ENCODE assay signal across 9 cellular contexts in the genomic region with DNA sequence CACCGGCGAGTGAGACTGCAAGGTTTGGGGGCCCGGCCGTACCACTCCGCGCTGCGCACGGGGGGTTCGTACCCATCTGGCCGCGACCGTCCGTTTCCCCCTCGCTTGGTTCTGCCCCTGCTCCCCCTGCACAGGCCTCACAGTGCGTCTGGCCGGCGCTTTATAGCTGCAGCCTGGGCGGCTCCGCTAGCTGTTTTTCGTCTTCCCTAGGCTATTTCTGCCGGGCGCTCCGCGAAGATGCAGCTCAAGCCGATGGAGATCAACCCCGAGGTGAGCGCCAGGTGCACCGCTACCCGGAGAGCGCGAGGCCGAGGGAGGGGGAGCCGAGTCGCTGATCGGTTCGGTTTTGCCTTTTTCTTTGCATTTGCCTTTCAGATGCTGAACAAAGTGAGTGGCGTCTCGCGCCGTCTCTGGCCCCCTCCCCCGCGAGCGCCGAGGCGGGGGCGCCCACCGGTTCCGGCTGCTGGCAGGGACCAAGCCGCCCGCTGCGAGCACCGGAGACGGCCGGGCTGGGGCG. TPM values are rescaled to one million over a fixed set of nuclear protein-coding genes. Genes with fewer than 3 reads are reported as not detected.
DNase-seq lines count a peak whose midpoint lies in the region; ATAC-seq and TF ChIP-seq lines count a peak whose summit lies in the region.
"Had no signal": no experiment of that assay in that cellular context is flagged by ENCODE, and none has a peak within 500 bp of the region (broad histone marks: within the 10 kb centered on the region; RNA-seq: fewer than 3 reads in every experiment).

A gene (plus strand): TSS at position 189 of the 517 bp plus-strand sequence. CDS start 49 bp downstream, at position 238.

- peak within 1 kb of the TSS in 2 of 8 donors; percentile 67 to 87 for H3K27ac Mint-ChIP-seq in CD8-positive, alpha-beta memory T cell
- H3K27ac Mint-ChIP-seq in effector memory CD8-positive, alpha-beta T cell = no peak within 1 kb of the TSS

- peaks cover 23 to 43% of the 10 kb centered on the region in 2 donors for H3K27me3 Mint-ChIP-seq in CD8-positive, alpha-beta memory T cell
- H3K27me3 Mint-ChIP-seq in effector memory CD8-positive, alpha-beta T cell = peaks cover 31 to 39% of the 10 kb centered on the region in 2 donors

- H3K4me3 ChIP-seq in CD8-positive, alpha-beta memory T cell (ENCODE audit: low read length) = no peak within 1 kb of the TSS
- H3K4me3 ChIP-seq in SJSA1 (peak within 1 kb of the TSS; percentile 40), lower leg skin (ENCODE audit: low read depth, poor library complexity, severe bottlenecking) (peak within 1 kb of the TSS; percentile 24), subcutaneous abdominal adipose tissue (ENCODE audit: low read depth in 1 of 5, low read length in 5 of 5) (peak within 1 kb of the TSS; percentile 22 to 71 (median 63))

- TF ChIP-seq CTCF in lower leg skin (IDR thresholded peaks at IDR 0.05) = no peak

- peak within 1 kb of the TSS in 5 of 7 donors; percentile 38 to 61 (median 59) for H3K4me3 Mint-ChIP-seq in CD8-positive, alpha-beta memory T cell
- H3K4me3 Mint-ChIP-seq in effector memory CD8-positive, alpha-beta T cell = peak within 1 kb of the TSS; percentile 7 to 34

- peak; percentile 52 for ATAC-seq in GM19397 (IDR thresholded peaks at IDR 0.05; ENCODE audit: unreplicated experiment)
- no peak for ATAC-seq in effector memory CD8-positive, alpha-beta T cell (replicated peaks)

- TF ChIP-seq POLR2A in lower leg skin (IDR thresholded peaks at IDR 0.05) = no peak

- peaks cover 6 to 16% (median 11%) of the 10 kb centered on the region in 3 donors for H3K4me1 Mint-ChIP-seq in CD8-positive, alpha-beta memory T cell
- no peaks in the 10 kb centered on the region for H3K4me1 Mint-ChIP-seq in effector memory CD8-positive, alpha-beta T cell (ENCODE audit: low read depth in 2 of 2)

- no peaks in the 10 kb centered on the region for H3K27me3 ChIP-seq in CD8-positive, alpha-beta memory T cell (ENCODE audit: insufficient read depth, low read length, poor library complexity, severe bottlenecking)
- H3K27me3 ChIP-seq in SJSA1 (replicated peaks) (peaks cover 19% of the 10 kb centered on the region), subcutaneous abdominal adipose tissue (ENCODE audit: control insufficient read depth in 5 of 5, insufficient read depth in 4 of 5, low read length in 5 of 5) (peaks cover 0 to 8% (median 5%) of the 10 kb centered on the region in 5 donors)

- H3K27ac ChIP-seq in CD8-positive, alpha-beta memory T cell (ENCODE audit: low read depth, low read length) = no peak within 1 kb of the TSS
- no peak within 1 kb of the TSS for H3K27ac ChIP-seq in SJSA1
- no peak within 1 kb of the TSS for H3K27ac ChIP-seq in subcutaneous abdominal adipose tissue (ENCODE audit: low read depth, low read length)

- in situ Hi-C loops in KBM-7 (cut with MboI; ENCODE audit: low pct_unique_long_range_greater_than_20kb, low sequenced_read_pairs) = no loop called here

- POLR2A ChIA-PET in CD8-positive, alpha-beta memory T cell (lab: Charles Lee) = no interaction called here

- no peak for DNase-seq in CD8-positive, alpha-beta memory T cell
- peak; percentile 87 for DNase-seq in KBM-7
- DNase-seq in SJSA1 (ENCODE audit: low read depth in 1 of 2, low spot score in 2 of 2) = peak; percentile 6 to 41
- no peak for DNase-seq in effector memory CD8-positive, alpha-beta T cell
- DNase-seq in lower leg skin (ENCODE audit: low spot score in 2 of 2) = no peak
- no peak for DNase-seq in GF-D8 (lab: John Stamatoyannopoulos, UW)

- H3K9me3 Mint-ChIP-seq in CD8-positive, alpha-beta memory T cell = peaks cover 0 to 4% (median 3%) of the 10 kb centered on the region in 5 donors
- no peaks in the 10 kb centered on the region for H3K9me3 Mint-ChIP-seq in effector memory CD8-positive, alpha-beta T cell

- no peaks in the 10 kb centered on the region for H3K9me3 ChIP-seq in CD8-positive, alpha-beta memory T cell (ENCODE audit: low read length)
- H3K9me3 ChIP-seq in SJSA1 (replicated peaks) (no peaks in the 10 kb centered on the region), subcutaneous abdominal adipose tissue (ENCODE audit: control insufficient read depth in 5 of 5, low read length in 5 of 5) (no peaks in the 10 kb centered on the region)

- H3K4me1 ChIP-seq in CD8-positive, alpha-beta memory T cell (ENCODE audit: insufficient read depth, low read length) = no peaks in the 10 kb centered on the region
- peaks cover 10% of the 10 kb centered on the region for H3K4me1 ChIP-seq in SJSA1 (replicated peaks)
- H3K4me1 ChIP-seq in subcutaneous abdominal adipose tissue (ENCODE audit: control insufficient read depth in 5 of 5, insufficient read depth in 5 of 5, low read length in 5 of 5) = peaks cover 0 to 23% (median 19%) of the 10 kb centered on the region in 5 donors

- CTCF ChIA-PET in CD8-positive, alpha-beta memory T cell (lab: Charles Lee) = no interaction called here

- intact Hi-C loops in lower leg skin (cut with DNase I; ENCODE audit: low total_unique reads) = no loop called here

- no peaks in the 10 kb centered on the region for H3K36me3 ChIP-seq in CD8-positive, alpha-beta memory T cell (ENCODE audit: insufficient read depth, low read length)
- H3K36me3 ChIP-seq in SJSA1 (no peaks in the 10 kb centered on the region), subcutaneous abdominal adipose tissue (ENCODE audit: control insufficient read depth in 5 of 5, insufficient read depth in 5 of 5, low read length in 5 of 5) (peaks cover 0 to 2% (median 0%) of the 10 kb centered on the region in 5 donors)

- peaks cover 0 to 3% (median 2%) of the 10 kb centered on the region in 3 donors for H3K36me3 Mint-ChIP-seq in CD8-positive, alpha-beta memory T cell
- H3K36me3 Mint-ChIP-seq in effector memory CD8-positive, alpha-beta T cell (ENCODE audit: insufficient read depth) = peaks cover 2% of the 10 kb centered on the region

- peak within 1 kb of the TSS in 3 of 5 donors; percentile 43 to 59 (median 46) for H3K9ac ChIP-seq in subcutaneous abdominal adipose tissue (ENCODE audit: low read length in 5 of 5)

- WGBS in lower leg skin, 2 donors = 1 to 4% methylated on average over 34 to 55 of the region's 55 CpGs

RNA-seq across cellular contexts. Expression of the gene that starts here (rescaled TPM):
- total RNA-seq in CD8-positive, alpha-beta memory T cell = under 1 TPM; 0.75 to 0.83 TPM
- not detected for polyA plus RNA-seq in CD8-positive, alpha-beta memory T cell
- total RNA-seq in SJSA1 (2014; rRNA removed; shearing (Covaris generic)) = 32.8 and 37.7 TPM in 2 replicates
- total RNA-seq in lower leg skin = 1 to 10 TPM; 2.2 to 8.3 (median 5.1) TPM
- total RNA-seq: T-helper 1 cell treated with Interleukin-12 subunit alpha and Interleukin-12 subunit beta and Interleukin-4 antibody, amounts not matched to agents 30 ng/mL and 1 ng/mL, for 36 hours had no signal

Comparison
In these comparisons a context has a peak if more than half of its experiments do, and no peak if none do; other contexts are left out.
1. DNase-seq: peak in KBM-7 (single experiment) and SJSA1 (2 of 2); none in CD8-positive, alpha-beta memory T cell (0 of 5), effector memory CD8-positive, alpha-beta T cell (0 of 3), lower leg skin (0 of 2) and GF-D8 (single experiment).